ENCODE assay signal across 1 cellular context in genomic region chr2:27428213-27428977, GRCh38.
TF ChIP-seq lines count a peak whose summit lies in the region.

Gene NRBP1 (plus strand): TSS chr2:27428631. CDS start chr2:27433274, 4,643 bp downstream.

TF ChIP-seq in HEK293, 187 proteins besides CTCF, POLR2A, EP300 and RAD21 (continued from another document):
- TF ChIP-seq ZNF133 (tag by site-specific recombination; IDR thresholded peaks at IDR 0.05): no peak
- 0 out of 2 replicates have a peak, but pooled peaks have one; percentile 23 for TF ChIP-seq ZNF629 (tag by site-specific recombination; IDR thresholded peaks at IDR 0.05)
- no peak for TF ChIP-seq ZFP41 (tag by site-specific recombination; IDR thresholded peaks at IDR 0.05; ENCODE audit: borderline replicate concordance)
- TF ChIP-seq ZNF785 (tag by site-specific recombination; IDR thresholded peaks at IDR 0.05): no peak
- TF ChIP-seq ZNF549 (tag by site-specific recombination; IDR thresholded peaks at IDR 0.05): no peak
- peak; percentile 88 for TF ChIP-seq ZNF600 (tag by site-specific recombination; IDR thresholded peaks at IDR 0.05)
- TF ChIP-seq ZNF280D (tag by site-specific recombination; IDR thresholded peaks at IDR 0.05): no peak
- TF ChIP-seq ZBTB7A (tag by site-specific recombination; IDR thresholded peaks at IDR 0.05; ENCODE audit: low read depth): 0 out of 2 replicates have a peak, but pooled peaks have one; percentile 28
- TF ChIP-seq ZNF169 (tag by site-specific recombination; IDR thresholded peaks at IDR 0.05): no peak
- TF ChIP-seq ZNF292 (tag by site-specific recombination; IDR thresholded peaks at IDR 0.05; ENCODE audit: borderline replicate concordance, low read depth): no peak
- TF ChIP-seq ZNF24 (tag by site-specific recombination; IDR thresholded peaks at IDR 0.05): no peak
- TF ChIP-seq ZNF175 (tag by site-specific recombination; IDR thresholded peaks at IDR 0.05): no peak
- TF ChIP-seq ZNF266 (tag by site-specific recombination; IDR thresholded peaks at IDR 0.05; ENCODE audit: low read depth): no peak
- TF ChIP-seq ZNF148 (tag by site-specific recombination; IDR thresholded peaks at IDR 0.05; ENCODE audit: borderline replicate concordance): no peak
- no peak for TF ChIP-seq ZNF280C (tag by site-specific recombination; IDR thresholded peaks at IDR 0.05)
- no peak for TF ChIP-seq ZNF239 (tag by site-specific recombination; IDR thresholded peaks at IDR 0.05)
- TF ChIP-seq ZNF843 (tag by site-specific recombination; IDR thresholded peaks at IDR 0.05): no peak
- no peak for TF ChIP-seq REPIN1 (tag by site-specific recombination; IDR thresholded peaks at IDR 0.05; ENCODE audit: low read depth)
- no peak for TF ChIP-seq PRDM4 (tag by site-specific recombination; IDR thresholded peaks at IDR 0.05)
- no peak for TF ChIP-seq ZNF214 (tag by site-specific recombination; IDR thresholded peaks at IDR 0.05; ENCODE audit: borderline replicate concordance)
- TF ChIP-seq PBX3 (CRISPR knock-in tag; IDR thresholded peaks at IDR 0.05): no peak
- no peak for TF ChIP-seq ZNF155 (tag by site-specific recombination; IDR thresholded peaks at IDR 0.05)
- TF ChIP-seq OVOL3 (tag by site-specific recombination; IDR thresholded peaks at IDR 0.05): no peak
- TF ChIP-seq ZBTB11 (tag by site-specific recombination; conservative IDR thresholded peaks at IDR 0.05; ENCODE audit: low read depth): peak; percentile 67
- TF ChIP-seq ZNF561 (tag by site-specific recombination; IDR thresholded peaks at IDR 0.05; ENCODE audit: borderline replicate concordance): no peak
- no peak for TF ChIP-seq HIC1 (tag by site-specific recombination; IDR thresholded peaks at IDR 0.05)
- no peak for TF ChIP-seq ZNF513 (tag by site-specific recombination; IDR thresholded peaks at IDR 0.05)
- no peak for TF ChIP-seq ZNF768 (tag by site-specific recombination; IDR thresholded peaks at IDR 0.05)
- TF ChIP-seq ZNF416 (tag by site-specific recombination; IDR thresholded peaks at IDR 0.05): no peak
- TF ChIP-seq ZNF692 (tag by site-specific recombination; IDR thresholded peaks at IDR 0.05): peak; percentile 96
- no peak for TF ChIP-seq ZNF324 (tag by site-specific recombination; IDR thresholded peaks at IDR 0.05)
- no peak for TF ChIP-seq ZNF362 (tag by site-specific recombination; IDR thresholded peaks at IDR 0.05)
- no peak for TF ChIP-seq ZNF510 (tag by site-specific recombination; IDR thresholded peaks at IDR 0.05; ENCODE audit: insufficient replicate concordance)
- no peak for TF ChIP-seq ZNF16 (tag by site-specific recombination; IDR thresholded peaks at IDR 0.05; ENCODE audit: low read depth)
- no peak for TF ChIP-seq ZNF121 (tag by site-specific recombination; IDR thresholded peaks at IDR 0.05)
- no peak for TF ChIP-seq ZNF701 (tag by site-specific recombination; IDR thresholded peaks at IDR 0.05)
- peak; percentile 89 for TF ChIP-seq SP2 (tag by site-specific recombination; IDR thresholded peaks at IDR 0.05)
TF ChIP-seq in HEK293: peak in this region for 40.
